8 cellular contexts compared by ENCODE assay signal in the genomic region with DNA sequence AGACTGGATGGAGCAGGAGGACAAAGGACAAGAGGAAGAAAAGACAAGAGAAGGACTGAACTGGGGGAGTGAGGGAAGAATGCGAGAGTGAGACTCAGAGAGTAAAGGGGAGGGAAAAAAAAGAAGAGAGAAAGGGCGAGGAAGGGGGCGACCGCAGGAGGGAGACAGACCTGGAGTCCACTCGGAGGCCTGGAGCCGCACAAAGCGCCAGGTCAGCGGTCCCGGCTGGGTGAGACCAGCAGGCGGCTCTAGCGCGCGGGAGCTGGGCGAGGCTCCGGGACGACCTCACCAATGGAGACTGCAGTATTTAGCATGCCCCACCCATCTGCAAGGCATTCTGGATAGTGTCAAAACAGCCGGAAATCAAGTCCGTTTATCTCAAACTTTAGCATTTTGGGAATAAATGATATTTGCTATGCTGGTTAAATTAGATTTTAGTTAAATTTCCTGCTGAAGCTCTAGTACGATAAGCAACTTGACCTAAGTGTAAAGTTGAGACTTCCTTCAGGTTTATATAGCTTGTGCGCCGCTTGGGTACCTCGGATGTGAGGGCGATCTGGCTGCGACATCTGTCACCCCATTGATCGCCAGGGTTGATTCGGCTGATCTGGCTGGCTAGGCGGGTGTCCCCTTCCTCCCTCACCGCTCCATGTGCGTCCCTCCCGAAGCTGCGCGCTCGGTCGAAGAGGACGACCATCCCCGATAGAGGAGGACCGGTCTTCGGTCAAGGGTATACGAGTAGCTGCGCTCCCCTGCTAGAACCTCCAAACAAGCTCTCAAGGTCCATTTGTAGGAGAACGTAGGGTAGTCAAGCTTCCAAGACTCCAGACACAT. TPM values are rescaled to one million over a fixed set of nuclear protein-coding genes. Genes with fewer than 3 reads are reported as not detected.
DNase-seq lines count a peak whose midpoint lies in the region; ATAC-seq and TF ChIP-seq lines count a peak whose summit lies in the region.
"Not testable (repeated sequence)": the region's sequence is repeated elsewhere in the genome, so short reads cannot be mapped to it uniquely, and the experiment has no call there.

A gene with protein sequence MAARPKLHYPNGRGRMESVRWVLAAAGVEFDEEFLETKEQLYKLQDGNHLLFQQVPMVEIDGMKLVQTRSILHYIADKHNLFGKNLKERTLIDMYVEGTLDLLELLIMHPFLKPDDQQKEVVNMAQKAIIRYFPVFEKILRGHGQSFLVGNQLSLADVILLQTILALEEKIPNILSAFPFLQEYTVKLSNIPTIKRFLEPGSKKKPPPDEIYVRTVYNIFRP (minus strand): TSS at position 206 of the 834 bp plus-strand sequence. CDS start 1,041 bp downstream, outside the sequence.

- peak within 1 kb of the TSS; percentile 81 for H3K4me2 ChIP-seq in KMS-11

- intact Hi-C loops in Panc1 (cut with micrococcal nuclease; ENCODE audit: unreplicated experiment) = loop anchor here (5.0 kb wide), 1 partner anchor 47 kb away; no protein-coding TSS in a partner anchor
- intact Hi-C loops in esophagus squamous epithelium (cut with DNase I) = not testable (repeated sequence)

- 0 to 1% methylated on average over 30 to 34 of the region's 41 CpGs for WGBS in esophagus squamous epithelium, 2 donors

- peak within 1 kb of the TSS; percentile 90 for H2AFZ ChIP-seq in KMS-11 (ENCODE audit: low read depth)

- POLR2A ChIA-PET in Panc1 (lab: Charles Lee) = not testable (repeated sequence)

- H3K4me1 ChIP-seq in KMS-11 (ENCODE audit: low read depth, poor library complexity, severe bottlenecking); Panc1 (ENCODE audit: control insufficient read depth, insufficient read depth, low read length): not testable (repeated sequence)
- H3K4me1 ChIP-seq in esophagus squamous epithelium = peaks cover 3 to 56% (median 8%) of the 10 kb centered on the region in 3 donors

- in situ Hi-C loops in Panc1 (cut with HindIII; ENCODE audit: low pct_unique_long_range_greater_than_20kb, low sequenced_read_pairs) = not testable (repeated sequence)

- peak; percentile 96 for DNase-seq in DMS53 treated with DMSO at 0.1 percent for 48 hours (lab: John Stamatoyannopoulos, UW; ENCODE audit: unreplicated experiment)
- DNase-seq in Panc1 (ENCODE audit: low read depth, low spot score) = peak; percentile 92
- peak; percentile 73 for DNase-seq in activated T-helper 1 cell treated with Interleukin-2 at 50 U/mL for 16 hours (ENCODE audit: low read depth)
- peak; percentile 47 for DNase-seq in esophagus squamous epithelium (lab: John Stamatoyannopoulos, UW)
- peak; percentile 98 for DNase-seq in myocyte (ENCODE audit: low read depth)
- peak; percentile 70 to 86 for DNase-seq in stimulated activated CD8-positive, alpha-beta memory T cell treated with anti-CD3 and anti-CD28 coated beads, Interleukin-7, amount 100 ng/mL, for 48 hours (ENCODE audit: extremely low read depth in 1 of 2, low read depth in 1 of 2)

- CTCF ChIA-PET in Panc1 (lab: Charles Lee) = interaction anchor here (0.6 to 1.1 kb wide), 4 partner anchors 12 to 572 kb away, joined by 3 to 5 read pairs (median 3); no protein-coding TSS in a partner anchor

- H3K4me3 ChIP-seq in KMS-11 (IDR thresholded peaks at IDR 0.05; ENCODE audit: insufficient read depth, low read depth, low read length) = not testable (repeated sequence)
- H3K4me3 ChIP-seq in Panc1 (ENCODE audit: low read depth in 2 of 2, low read length in 2 of 2) (peak within 1 kb of the TSS; percentile 64 to 86), esophagus squamous epithelium (peak within 1 kb of the TSS; percentile 72 to 80 (median 78))

- not testable (repeated sequence) for H3K9me3 ChIP-seq in Panc1 (ENCODE audit: control insufficient read depth, insufficient read depth, low read depth, low read length); esophagus squamous epithelium

- TF ChIP-seq POLR2A in esophagus squamous epithelium (IDR thresholded peaks at IDR 0.05) = peak in 3 of 4 donors; percentile 68 to 84 (median 72)

- TF ChIP-seq CTCF in KMS-11 (conservative IDR thresholded peaks at IDR 0.05; ENCODE audit: low read depth, low read length) (peak; percentile 63), Panc1 (IDR thresholded peaks at IDR 0.05) (peak; percentile 94), esophagus squamous epithelium (IDR thresholded peaks at IDR 0.05) (peak; percentile 37 to 80 (median 68))

- H3K79me2 ChIP-seq in KMS-11 (ENCODE audit: insufficient read depth, low read depth) = not testable (repeated sequence)

- not testable (repeated sequence) for H4K20me1 ChIP-seq in KMS-11 (ENCODE audit: insufficient read depth)

- BruUV-seq in Panc1 (replicated peaks; lab: Mats Ljungman, UMichigan) = not testable (repeated sequence)

- peak; percentile 99 for ATAC-seq in GM21737 (IDR thresholded peaks at IDR 0.05; ENCODE audit: unreplicated experiment)
- peak; percentile 99 for ATAC-seq in Panc1

- H3K27ac ChIP-seq in KMS-11 (peak within 1 kb of the TSS; percentile 87), Panc1 (ENCODE audit: low read length) (peak within 1 kb of the TSS; percentile 96), esophagus squamous epithelium (peak within 1 kb of the TSS; percentile 94 to 96 (median 95))

- not testable (repeated sequence) for H3K36me3 ChIP-seq in KMS-11 (ENCODE audit: insufficient read depth); Panc1 (ENCODE audit: control insufficient read depth, insufficient read depth, low read length); esophagus squamous epithelium

- peak within 1 kb of the TSS; percentile 80 for H3K9ac ChIP-seq in KMS-11

- not testable (repeated sequence) for H3K27me3 ChIP-seq in KMS-11 (ENCODE audit: insufficient read depth, low read depth); Panc1 (ENCODE audit: control insufficient read depth, insufficient read depth, low read length); esophagus squamous epithelium

RNA-seq across cellular contexts. Expression of the gene that starts here (rescaled TPM):
- total RNA-seq in Panc1 (2021; ENCODE audit: unreplicated experiment) (3.9 TPM), esophagus squamous epithelium (100 to 1,000 TPM in 1 of 4 donors, 10 to 100 TPM in 3; 50.4 to 110 (median 84.4) TPM), myocyte (40.1 and 40.6 TPM in 2 replicates)
- polyA plus RNA-seq in Panc1 (2012; ENCODE audit: insufficient read length) = 6.1 TPM
- 34.4 TPM for polyA plus RNA-seq in myocyte (2012)

Comparison
In these comparisons a context has a peak if more than half of its experiments do, and no peak if none do; other contexts are left out.
1. DNase-seq: peak in every context shown above with its lines; median percentile 98 in myocyte; 96 in DMS53 treated with DMSO at 0.1 percent for 48 hours; 92 in Panc1; 78 in stimulated activated CD8-positive, alpha-beta memory T cell treated with anti-CD3 and anti-CD28 coated beads, Interleukin-7, amount 100 ng/mL, for 48 hours; 73 in activated T-helper 1 cell treated with Interleukin-2 at 50 U/mL for 16 hours; 47 in esophagus squamous epithelium.